ENCODE assay signal across 20 cellular contexts in the genomic region with DNA sequence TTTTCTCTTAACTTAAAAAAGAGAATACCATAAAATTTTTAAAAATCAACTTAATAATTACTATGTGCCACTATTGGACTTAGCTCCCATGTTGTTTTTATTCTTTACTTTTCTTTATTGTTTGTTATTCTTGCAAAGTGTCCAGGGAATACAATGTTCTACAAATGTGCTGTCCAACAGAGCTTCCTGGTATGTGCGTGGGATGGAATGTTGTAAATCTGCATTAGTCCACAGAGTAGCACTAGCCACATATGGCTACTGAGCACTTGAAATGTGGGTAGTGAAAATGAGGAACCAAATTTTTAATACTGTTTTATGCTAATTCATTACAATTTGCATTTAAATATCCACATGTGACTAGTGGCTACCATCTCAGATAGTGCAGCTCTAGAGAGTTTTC. TPM values are rescaled to one million over a fixed set of nuclear protein-coding genes. Genes with fewer than 3 reads are reported as not detected.
DNase-seq lines count a peak whose midpoint lies in the region; ATAC-seq and TF ChIP-seq lines count a peak whose summit lies in the region.
"Had no signal": no experiment of that assay in that cellular context is flagged by ENCODE, and none has a peak within 500 bp of the region (broad histone marks: within the 10 kb centered on the region; RNA-seq: fewer than 3 reads in every experiment).

No MANE protein-coding gene starts in this region.

- peak overlapping the region; percentile 61 for H3K27ac ChIP-seq in 22Rv1
- H3K27ac ChIP-seq: hepatocyte had no signal

- ATAC-seq in HG03378 (IDR thresholded peaks at IDR 0.05; ENCODE audit: unreplicated experiment), result no peak
- ATAC-seq: activated T-cell treated with anti-CD3 and anti-CD28 coated beads, Interleukin-2, amount 50 U/mL, for 72 hours; GM12878; PC-3 had no signal

- H3K4me3 ChIP-seq in choroid plexus epithelial cell (ENCODE audit: low read depth, low read length), result no peak overlapping the region
- H3K4me3 ChIP-seq: GM12878, hepatocyte, lung had no signal

- TF ChIP-seq RAD21 in Ishikawa (IDR thresholded peaks at IDR 0.05; ENCODE audit: low read depth), result no peak

- TF ChIP-seq CTCF in 22Rv1 (IDR thresholded peaks at IDR 0.05), result no peak
- peak; percentile 13 for TF ChIP-seq CTCF in choroid plexus epithelial cell (conservative IDR thresholded peaks at IDR 0.05; ENCODE audit: low read depth, low read length)

- no peak for TF ChIP-seq EP300 in Ishikawa (IDR thresholded peaks at IDR 0.05; ENCODE audit: borderline replicate concordance)

- DNase-seq in choroid plexus epithelial cell (ENCODE audit: low read depth) (peak; percentile 97), lung microvascular endothelial cell (ENCODE audit: low read depth in 2 of 2) (peak; percentile 42 to 87), NCI-H1417 treated with DMSO at 0.1 percent for 48 hours (lab: John Stamatoyannopoulos, UW) (no peak), NAMALWA (ENCODE audit: low spot score) (no peak), cerebellum (ENCODE audit: low spot score) (no peak)
- DNase-seq: activated CD4-positive, alpha-beta T cell treated with anti-CD3 and anti-CD28 coated beads for 48 hours; activated T-cell treated with anti-CD3 and anti-CD28 coated beads, Interleukin-2, amount 50 U/mL, for 72 hours; anterior cingulate cortex; DMS53; Kasumi-1; NCI-H2171 treated with DMSO at 0.1 percent for 48 hours; occipital lobe; PC-3; T-helper 1 cell had no signal

TF ChIP-seq in Ishikawa, 13 proteins besides CTCF, POLR2A, EP300 and RAD21:
- TF ChIP-seq CREB1 (IDR thresholded peaks at IDR 0.05; ENCODE audit: low read depth), result no peak
- peak; percentile 56 for TF ChIP-seq TEAD4 (IDR thresholded peaks at IDR 0.05)
- peak; percentile 48 for TF ChIP-seq EGR1 (IDR thresholded peaks at IDR 0.05)

RNA-seq across cellular contexts. Expression of gene CORIN, which starts 14.3 kb away (rescaled TPM):
- total RNA-seq in lung microvascular endothelial cell, result under 0.01 TPM in 2 replicates
- 12.9 TPM for total RNA-seq in cerebellum
- total RNA-seq: PC-3 had no signal

Comparison
In these comparisons a context has a peak if more than half of its experiments do, and no peak if none do; other contexts are left out.
1. DNase-seq: peak in choroid plexus epithelial cell (single experiment) and lung microvascular endothelial cell (2 of 2); none in NCI-H1417 treated with DMSO at 0.1 percent for 48 hours (single experiment), NAMALWA (single experiment) and cerebellum (single experiment).
2. RNA of gene CORIN, which starts 14.3 kb away (total RNA-seq): 12.9 TPM in cerebellum (single experiment); under 0.01 TPM in lung microvascular endothelial cell; every median in the first group is over 10 times any median in the second.